8 cellular contexts compared by ENCODE assay signal in genomic region chr10:104330168-104331117, GRCh38. TPM values are rescaled to one million over a fixed set of nuclear protein-coding genes. Genes with fewer than 3 reads are reported as not detected.
DNase-seq lines count a peak whose midpoint lies in the region; ATAC-seq and TF ChIP-seq lines count a peak whose summit lies in the region.

No MANE protein-coding gene starts in this region.

- ATAC-seq in stimulated activated naive CD8-positive, alpha-beta T cell treated with anti-CD3 and anti-CD28 coated beads, Interleukin-15, Interleukin-2, amounts not matched to agents 100 U/mL and 50 U/mL, for 24 hours, result no peak
- no peak for ATAC-seq in stimulated activated naive CD8-positive, alpha-beta T cell treated with anti-CD3 and anti-CD28 coated beads, Interleukin-15, amount 100 ng/mL, for 72 hours
- no peak for ATAC-seq in GM21723 (IDR thresholded peaks at IDR 0.05; ENCODE audit: unreplicated experiment)

- peak; percentile 1 for DNase-seq in stimulated activated naive CD8-positive, alpha-beta T cell treated with anti-CD3 and anti-CD28 coated beads, Interleukin-15, Interleukin-2, amounts not matched to agents 100 U/mL and 50 U/mL, for 24 hours
- DNase-seq in stimulated activated naive CD8-positive, alpha-beta T cell treated with anti-CD3 and anti-CD28 coated beads, Interleukin-15, amount 100 ng/mL, for 72 hours, result no peak
- DNase-seq in dedifferentiated amniotic fluid mesenchymal stem cell (ENCODE audit: extremely low spot score) (peak; percentile 86), uterus (peak; percentile 86 to 90), NCI-H1092 treated with DMSO at 0.1 percent for 48 hours (lab: John Stamatoyannopoulos, UW) (no peak), NCI-H2081 (lab: John Stamatoyannopoulos, UW) (no peak)

- WGBS in mesodermal cell (ENCODE audit: insufficient coverage in 2 of 2), 2 experiments, result 31 to 37% methylated on average over 7 to 8 of the region's 8 CpGs

- H3K9me3 Mint-ChIP-seq in stimulated activated naive CD8-positive, alpha-beta T cell treated with anti-CD3 and anti-CD28 coated beads, Interleukin-15, amount 100 ng/mL, for 72 hours, result no peaks in the 10 kb centered on the region

- H3K9me3 ChIP-seq in mesodermal cell (ENCODE audit: control insufficient read depth, low read length) (no peaks in the 10 kb centered on the region), uterus (no peaks in the 10 kb centered on the region)

- H3K4me3 ChIP-seq in mesodermal cell (ENCODE audit: extremely low read depth, insufficient read depth, low read length, poor library complexity, severe bottlenecking), result no peak overlapping the region
- H3K4me3 ChIP-seq in uterus, result no peak overlapping the region

- peaks cover 100% of the 10 kb centered on the region for H3K4me1 Mint-ChIP-seq in stimulated activated naive CD8-positive, alpha-beta T cell treated with anti-CD3 and anti-CD28 coated beads, Interleukin-15, amount 100 ng/mL, for 72 hours

- H3K27ac Mint-ChIP-seq in stimulated activated naive CD8-positive, alpha-beta T cell treated with anti-CD3 and anti-CD28 coated beads, Interleukin-15, amount 100 ng/mL, for 72 hours, result peak overlapping the region in 1 of 2 donors; percentile 23

- H3K36me3 ChIP-seq in mesodermal cell (ENCODE audit: control insufficient read depth, insufficient read depth, low read length), result peaks cover 17% of the 10 kb centered on the region
- no peaks in the 10 kb centered on the region for H3K36me3 ChIP-seq in uterus

- no peaks in the 10 kb centered on the region for H3K27me3 ChIP-seq in uterus

- TF ChIP-seq CTCF in uterus (IDR thresholded peaks at IDR 0.05), result no peak

- TF ChIP-seq POLR2A in uterus (IDR thresholded peaks at IDR 0.05), result peak in 1 of 2 donors; percentile 37

- no peaks in the 10 kb centered on the region for H3K27me3 Mint-ChIP-seq in stimulated activated naive CD8-positive, alpha-beta T cell treated with anti-CD3 and anti-CD28 coated beads, Interleukin-15, amount 100 ng/mL, for 72 hours

- H3K4me3 Mint-ChIP-seq in stimulated activated naive CD8-positive, alpha-beta T cell treated with anti-CD3 and anti-CD28 coated beads, Interleukin-15, amount 100 ng/mL, for 72 hours, result peak overlapping the region in 1 of 2 donors; percentile 84

- intact Hi-C loops in uterus (cut with DNase I; ENCODE audit: low total_unique reads), result no loop called here

- H3K27ac ChIP-seq in mesodermal cell (ENCODE audit: low read depth, low read length, severe bottlenecking), result peak overlapping the region; percentile 96
- H3K27ac ChIP-seq in uterus, result peak overlapping the region; percentile 88 to 97

- peaks cover 96% of the 10 kb centered on the region for H3K4me1 ChIP-seq in mesodermal cell (ENCODE audit: control insufficient read depth, insufficient read depth, low read length, poor library complexity, severe bottlenecking)
- H3K4me1 ChIP-seq in uterus, result peaks cover 54 to 56% of the 10 kb centered on the region in 2 donors

RNA-seq across cellular contexts. Expression of gene ITPRIP, which starts 7.8 kb away (rescaled TPM):
- 20.3 TPM for polyA plus RNA-seq in mesodermal cell (2013, experiment 1 of 2)
- 18.3 TPM for polyA plus RNA-seq in mesodermal cell (2013, experiment 2 of 2)
- total RNA-seq in uterus, result 10 to 100 TPM in 3 of 4 donors, 1 to 10 TPM in 1; 10.0 to 32.6 (median 22.4) TPM

RNA-seq across cellular contexts. Expression of gene CFAP58, which starts 23.2 kb away (rescaled TPM):
- 1.7 TPM for polyA plus RNA-seq in mesodermal cell (2013, experiment 1 of 2)
- 1.5 TPM for polyA plus RNA-seq in mesodermal cell (2013, experiment 2 of 2)
- 1 to 10 TPM in 3 of 4 donors, under 1 TPM in 1; 0.29 to 2.2 (median 1.3) TPM for total RNA-seq in uterus

Comparison
In these comparisons a context has a peak if more than half of its experiments do, and no peak if none do; other contexts are left out.
1. DNase-seq: peak in stimulated activated naive CD8-positive, alpha-beta T cell treated with anti-CD3 and anti-CD28 coated beads, Interleukin-15, Interleukin-2, amounts not matched to agents 100 U/mL and 50 U/mL, for 24 hours (single experiment), dedifferentiated amniotic fluid mesenchymal stem cell (single experiment) and uterus (2 of 2); none in stimulated activated naive CD8-positive, alpha-beta T cell treated with anti-CD3 and anti-CD28 coated beads, Interleukin-15, amount 100 ng/mL, for 72 hours (0 of 2), NCI-H1092 treated with DMSO at 0.1 percent for 48 hours (single experiment) and NCI-H2081 (0 of 2).